In the genomic region with DNA sequence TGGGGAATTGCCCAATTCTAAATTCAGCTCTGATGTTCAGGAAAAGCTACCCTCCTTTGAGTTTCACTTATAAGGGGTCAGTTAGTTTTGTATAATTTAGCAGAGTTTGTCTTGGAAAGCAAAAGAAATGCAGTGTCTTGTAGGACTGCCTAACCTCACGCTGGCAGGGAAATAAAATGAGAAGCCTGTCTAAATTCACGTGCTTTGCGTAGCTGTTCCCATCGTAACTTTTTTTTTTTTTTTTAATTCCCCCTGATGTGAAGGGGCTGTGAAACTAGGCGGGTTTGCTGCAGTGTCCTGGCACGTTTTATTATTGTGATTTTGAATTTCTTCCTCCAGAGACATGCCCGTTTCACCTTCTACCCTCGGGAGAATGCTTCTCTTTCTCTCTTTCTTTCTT, we compare ENCODE assay signal across 1 cellular context.
TF ChIP-seq lines count a peak whose summit lies in the region.

No MANE protein-coding gene starts in this region.

TF ChIP-seq in GM23338, 12 proteins besides CTCF, POLR2A, EP300 and RAD21 (continued from another document):
- TF ChIP-seq, protein P1, sequence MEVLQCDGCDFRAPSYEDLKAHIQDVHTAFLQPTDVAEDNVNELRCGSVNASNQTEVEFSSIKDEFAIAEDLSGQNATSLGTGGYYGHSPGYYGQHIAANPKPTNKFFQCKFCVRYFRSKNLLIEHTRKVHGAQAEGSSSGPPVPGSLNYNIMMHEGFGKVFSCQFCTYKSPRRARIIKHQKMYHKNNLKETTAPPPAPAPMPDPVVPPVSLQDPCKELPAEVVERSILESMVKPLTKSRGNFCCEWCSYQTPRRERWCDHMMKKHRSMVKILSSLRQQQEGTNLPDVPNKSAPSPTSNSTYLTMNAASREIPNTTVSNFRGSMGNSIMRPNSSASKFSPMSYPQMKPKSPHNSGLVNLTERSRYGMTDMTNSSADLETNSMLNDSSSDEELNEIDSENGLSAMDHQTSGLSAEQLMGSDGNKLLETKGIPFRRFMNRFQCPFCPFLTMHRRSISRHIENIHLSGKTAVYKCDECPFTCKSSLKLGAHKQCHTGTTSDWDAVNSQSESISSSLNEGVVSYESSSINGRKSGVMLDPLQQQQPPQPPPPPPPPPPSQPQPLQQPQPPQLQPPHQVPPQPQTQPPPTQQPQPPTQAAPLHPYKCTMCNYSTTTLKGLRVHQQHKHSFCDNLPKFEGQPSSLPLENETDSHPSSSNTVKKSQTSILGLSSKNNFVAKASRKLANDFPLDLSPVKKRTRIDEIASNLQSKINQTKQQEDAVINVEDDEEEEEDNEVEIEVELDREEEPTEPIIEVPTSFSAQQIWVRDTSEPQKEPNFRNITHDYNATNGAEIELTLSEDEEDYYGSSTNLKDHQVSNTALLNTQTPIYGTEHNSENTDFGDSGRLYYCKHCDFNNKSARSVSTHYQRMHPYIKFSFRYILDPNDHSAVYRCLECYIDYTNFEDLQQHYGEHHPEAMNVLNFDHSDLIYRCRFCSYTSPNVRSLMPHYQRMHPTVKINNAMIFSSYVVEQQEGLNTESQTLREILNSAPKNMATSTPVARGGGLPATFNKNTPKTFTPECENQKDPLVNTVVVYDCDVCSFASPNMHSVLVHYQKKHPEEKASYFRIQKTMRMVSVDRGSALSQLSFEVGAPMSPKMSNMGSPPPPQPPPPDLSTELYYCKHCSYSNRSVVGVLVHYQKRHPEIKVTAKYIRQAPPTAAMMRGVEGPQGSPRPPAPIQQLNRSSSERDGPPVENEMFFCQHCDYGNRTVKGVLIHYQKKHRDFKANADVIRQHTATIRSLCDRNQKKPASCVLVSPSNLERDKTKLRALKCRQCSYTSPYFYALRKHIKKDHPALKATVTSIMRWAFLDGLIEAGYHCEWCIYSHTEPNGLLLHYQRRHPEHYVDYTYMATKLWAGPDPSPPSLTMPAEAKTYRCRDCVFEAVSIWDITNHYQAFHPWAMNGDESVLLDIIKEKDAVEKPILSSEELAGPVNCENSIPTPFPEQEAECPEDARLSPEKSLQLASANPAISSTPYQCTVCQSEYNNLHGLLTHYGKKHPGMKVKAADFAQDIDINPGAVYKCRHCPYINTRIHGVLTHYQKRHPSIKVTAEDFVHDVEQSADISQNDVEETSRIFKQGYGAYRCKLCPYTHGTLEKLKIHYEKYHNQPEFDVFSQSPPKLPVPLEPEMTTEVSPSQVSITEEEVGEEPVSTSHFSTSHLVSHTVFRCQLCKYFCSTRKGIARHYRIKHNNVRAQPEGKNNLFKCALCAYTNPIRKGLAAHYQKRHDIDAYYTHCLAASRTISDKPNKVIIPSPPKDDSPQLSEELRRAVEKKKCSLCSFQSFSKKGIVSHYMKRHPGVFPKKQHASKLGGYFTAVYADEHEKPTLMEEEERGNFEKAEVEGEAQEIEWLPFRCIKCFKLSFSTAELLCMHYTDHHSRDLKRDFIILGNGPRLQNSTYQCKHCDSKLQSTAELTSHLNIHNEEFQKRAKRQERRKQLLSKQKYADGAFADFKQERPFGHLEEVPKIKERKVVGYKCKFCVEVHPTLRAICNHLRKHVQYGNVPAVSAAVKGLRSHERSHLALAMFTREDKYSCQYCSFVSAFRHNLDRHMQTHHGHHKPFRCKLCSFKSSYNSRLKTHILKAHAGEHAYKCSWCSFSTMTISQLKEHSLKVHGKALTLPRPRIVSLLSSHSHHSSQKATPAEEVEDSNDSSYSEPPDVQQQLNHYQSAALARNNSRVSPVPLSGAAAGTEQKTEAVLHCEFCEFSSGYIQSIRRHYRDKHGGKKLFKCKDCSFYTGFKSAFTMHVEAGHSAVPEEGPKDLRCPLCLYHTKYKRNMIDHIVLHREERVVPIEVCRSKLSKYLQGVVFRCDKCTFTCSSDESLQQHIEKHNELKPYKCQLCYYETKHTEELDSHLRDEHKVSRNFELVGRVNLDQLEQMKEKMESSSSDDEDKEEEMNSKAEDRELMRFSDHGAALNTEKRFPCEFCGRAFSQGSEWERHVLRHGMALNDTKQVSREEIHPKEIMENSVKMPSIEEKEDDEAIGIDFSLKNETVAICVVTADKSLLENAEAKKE (CRISPR knock-in tag; IDR thresholded peaks at IDR 0.05) = no peak
- TF ChIP-seq ZNF331 (CRISPR knock-in tag; IDR thresholded peaks at IDR 0.05; ENCODE audit: low read depth) = no peak
- TF ChIP-seq JUNB (IDR thresholded peaks at IDR 0.05; ENCODE audit: unreplicated experiment) = no peak
- no peak for TF ChIP-seq CREB1 (CRISPR knock-in tag; IDR thresholded peaks at IDR 0.05; ENCODE audit: low read depth)
- TF ChIP-seq EZH2phosphoT487 (IDR thresholded peaks at IDR 0.05; ENCODE audit: unreplicated experiment) = no peak
- TF ChIP-seq, protein P2, sequence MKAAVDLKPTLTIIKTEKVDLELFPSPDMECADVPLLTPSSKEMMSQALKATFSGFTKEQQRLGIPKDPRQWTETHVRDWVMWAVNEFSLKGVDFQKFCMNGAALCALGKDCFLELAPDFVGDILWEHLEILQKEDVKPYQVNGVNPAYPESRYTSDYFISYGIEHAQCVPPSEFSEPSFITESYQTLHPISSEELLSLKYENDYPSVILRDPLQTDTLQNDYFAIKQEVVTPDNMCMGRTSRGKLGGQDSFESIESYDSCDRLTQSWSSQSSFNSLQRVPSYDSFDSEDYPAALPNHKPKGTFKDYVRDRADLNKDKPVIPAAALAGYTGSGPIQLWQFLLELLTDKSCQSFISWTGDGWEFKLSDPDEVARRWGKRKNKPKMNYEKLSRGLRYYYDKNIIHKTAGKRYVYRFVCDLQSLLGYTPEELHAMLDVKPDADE (IDR thresholded peaks at IDR 0.05) = no peak
- no peak for TF ChIP-seq ZNF114 (CRISPR knock-in tag; IDR thresholded peaks at IDR 0.05)
- no peak for TF ChIP-seq NANOG (IDR thresholded peaks at IDR 0.05; ENCODE audit: borderline replicate concordance)
